27 cellular contexts compared by ENCODE assay signal in the genomic region with DNA sequence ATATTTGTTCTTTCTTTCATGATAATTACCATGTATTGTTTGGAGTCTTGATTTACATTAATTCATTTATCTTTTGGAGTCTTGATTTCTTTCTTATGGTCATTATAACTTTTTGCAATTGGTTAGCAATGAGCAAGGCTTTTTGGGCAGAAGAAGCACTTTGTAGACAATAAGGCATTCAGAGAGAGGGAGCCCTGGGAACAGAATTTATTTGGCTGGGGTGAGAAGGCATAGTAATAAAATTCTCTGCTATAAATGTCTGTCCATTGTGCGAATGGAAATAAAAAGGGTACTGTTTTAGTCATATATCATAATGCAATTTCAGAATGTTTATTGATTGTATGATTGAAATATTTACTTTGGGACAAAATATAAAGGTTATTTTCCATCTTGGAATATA.
"Had no signal": no experiment of that assay in that cellular context is flagged by ENCODE, and none has a peak within 500 bp of the region (broad histone marks: within the 10 kb centered on the region; RNA-seq: fewer than 3 reads in every experiment).

No MANE protein-coding gene starts in this region.

- H3K27ac ChIP-seq: neutrophil, pancreas, psoas muscle, right lobe of liver, sigmoid colon, stomach, thoracic aorta, thyroid gland, upper lobe of left lung, vagina had no signal

- H3K27me3 ChIP-seq: neutrophil, pancreas, right lobe of liver, sigmoid colon, stomach, thyroid gland, tibial nerve, upper lobe of left lung, vagina had no signal

- H3K4me1 Mint-ChIP-seq: naive thymus-derived CD8-positive, alpha-beta T cell; nephron progenitor cell; stimulated activated effector memory CD8-positive, alpha-beta T cell treated with anti-CD3 and anti-CD28 coated beads, Interleukin-12 subunit alpha, Interleukin-12 subunit beta, amount 100 ng/mL, for 72 hours; stimulated activated naive B cell treated with anti-CD40 and anti-IgM and Interleukin-4, amounts not matched to agents 10 μg/mL and 1 μg/mL and 100 μg/mL, for 72 hours had no signal

- ATAC-seq: naive thymus-derived CD8-positive, alpha-beta T cell; natural killer cell treated with Interleukin-12 subunit alpha and Interleukin-12 subunit beta and Interleukin-15 and Interleukin-18, amount 100 ng/mL, for 72 hours; pancreas; psoas muscle; right cardiac atrium; right lobe of liver; stimulated activated effector memory CD8-positive, alpha-beta T cell treated with anti-CD3 and anti-CD28 coated beads, Interleukin-12 subunit alpha, Interleukin-12 subunit beta, amount 100 ng/mL, for 72 hours; stimulated activated naive B cell treated with anti-CD40 and anti-IgM and Interleukin-4, amounts not matched to agents 10 μg/mL and 1 μg/mL and 100 μg/mL, for 72 hours had no signal

- H3K4me1 ChIP-seq: pancreas, psoas muscle, right lobe of liver, sigmoid colon, stomach, thyroid gland, tibial nerve, upper lobe of left lung, vagina had no signal

- H3K4me3 Mint-ChIP-seq: naive thymus-derived CD8-positive, alpha-beta T cell; natural killer cell treated with Interleukin-12 subunit alpha and Interleukin-12 subunit beta and Interleukin-15 and Interleukin-18, amount 100 ng/mL, for 72 hours; nephron progenitor cell; neural crest cell; stimulated activated effector memory CD8-positive, alpha-beta T cell treated with anti-CD3 and anti-CD28 coated beads, Interleukin-12 subunit alpha, Interleukin-12 subunit beta, amount 100 ng/mL, for 72 hours; stimulated activated naive B cell treated with anti-CD40 and anti-IgM and Interleukin-4, amounts not matched to agents 10 μg/mL and 1 μg/mL and 100 μg/mL, for 72 hours; stimulated activated naive CD8-positive, alpha-beta T cell treated with anti-CD3 and anti-CD28 coated beads, Interleukin-15, Interleukin-2, amounts not matched to agents 100 ng/mL and 50 ng/mL, for 24 hours had no signal

- DNase-seq: naive thymus-derived CD8-positive, alpha-beta T cell; nephron progenitor cell; nucleus accumbens; pancreas; psoas muscle; right cardiac atrium; right lobe of liver; sigmoid colon; small intestine; stimulated activated CD4-positive, alpha-beta T cell treated with anti-CD3 and anti-CD28 coated beads, Interleukin-15, amount 100 ng/mL, for 24 hours; stimulated activated CD4-positive, alpha-beta T cell treated with anti-CD3 and anti-CD28 coated beads, Interleukin-2, amount 100 ng/mL, for 24 hours; stimulated activated CD4-positive, alpha-beta T cell treated with anti-CD3 and anti-CD28 coated beads, Interleukin-2, amount 100 ng/mL, for 48 hours; stimulated activated CD4-positive, alpha-beta T cell treated with anti-CD3 and anti-CD28 coated beads, Interleukin-4, amount 100 ng/mL, for 24 hours; stimulated activated naive B cell treated with anti-CD40 and anti-IgM and Interleukin-4, amounts not matched to agents 10 μg/mL and 1 μg/mL and 100 μg/mL, for 72 hours; stimulated activated naive CD4-positive, alpha-beta T cell treated with Interleukin-2 at 50 U/mL for 16 hours; stomach; thyroid gland; trophoblast cell had no signal

- H3K36me3 ChIP-seq: neutrophil, pancreas, right lobe of liver, sigmoid colon, stomach, thoracic aorta, thyroid gland, tibial nerve, upper lobe of left lung, vagina had no signal

- H3K9me3 ChIP-seq: neutrophil, pancreas, psoas muscle, right lobe of liver, sigmoid colon, stomach, thoracic aorta, thyroid gland, tibial nerve, upper lobe of left lung, vagina had no signal

- H3K4me3 ChIP-seq: pancreas, psoas muscle, right lobe of liver, sigmoid colon, stomach, thoracic aorta, thyroid gland, tibial nerve, upper lobe of left lung, vagina had no signal

- H3K9me3 Mint-ChIP-seq: naive thymus-derived CD8-positive, alpha-beta T cell; natural killer cell treated with Interleukin-12 subunit alpha and Interleukin-12 subunit beta and Interleukin-15 and Interleukin-18, amount 100 ng/mL, for 72 hours; nephron progenitor cell; neural crest cell; stimulated activated effector memory CD8-positive, alpha-beta T cell treated with anti-CD3 and anti-CD28 coated beads, Interleukin-12 subunit alpha, Interleukin-12 subunit beta, amount 100 ng/mL, for 72 hours; stimulated activated naive B cell treated with anti-CD40 and anti-IgM and Interleukin-4, amounts not matched to agents 10 μg/mL and 1 μg/mL and 100 μg/mL, for 72 hours; stimulated activated naive CD8-positive, alpha-beta T cell treated with anti-CD3 and anti-CD28 coated beads, Interleukin-15, Interleukin-2, amounts not matched to agents 100 ng/mL and 50 ng/mL, for 24 hours had no signal

- H3K27me3 Mint-ChIP-seq: stimulated activated naive B cell treated with anti-CD40 and anti-IgM and Interleukin-4, amounts not matched to agents 10 μg/mL and 1 μg/mL and 100 μg/mL, for 72 hours had no signal

- H3K27ac Mint-ChIP-seq: naive thymus-derived CD8-positive, alpha-beta T cell; natural killer cell treated with Interleukin-12 subunit alpha and Interleukin-12 subunit beta and Interleukin-15 and Interleukin-18, amount 100 ng/mL, for 72 hours; nephron progenitor cell; stimulated activated effector memory CD8-positive, alpha-beta T cell treated with anti-CD3 and anti-CD28 coated beads, Interleukin-12 subunit alpha, Interleukin-12 subunit beta, amount 100 ng/mL, for 72 hours; stimulated activated naive B cell treated with anti-CD40 and anti-IgM and Interleukin-4, amounts not matched to agents 10 μg/mL and 1 μg/mL and 100 μg/mL, for 72 hours; stimulated activated naive CD8-positive, alpha-beta T cell treated with anti-CD3 and anti-CD28 coated beads, Interleukin-15, Interleukin-2, amounts not matched to agents 100 ng/mL and 50 ng/mL, for 24 hours had no signal

- H3K36me3 Mint-ChIP-seq: naive thymus-derived CD8-positive, alpha-beta T cell; natural killer cell treated with Interleukin-12 subunit alpha and Interleukin-12 subunit beta and Interleukin-15 and Interleukin-18, amount 100 ng/mL, for 72 hours; stimulated activated effector memory CD8-positive, alpha-beta T cell treated with anti-CD3 and anti-CD28 coated beads, Interleukin-12 subunit alpha, Interleukin-12 subunit beta, amount 100 ng/mL, for 72 hours; stimulated activated naive B cell treated with anti-CD40 and anti-IgM and Interleukin-4, amounts not matched to agents 10 μg/mL and 1 μg/mL and 100 μg/mL, for 72 hours had no signal
